Comparison of ENCODE assay signal across 2 cellular contexts in genomic region chr2:39135678-39136259, GRCh38.
A peak's percentile ranks its signal among the peaks of the same experiment; 100 is the strongest.
TF ChIP-seq lines count a peak whose summit lies in the region.

No MANE protein-coding gene starts in this region.

TF ChIP-seq in HepG2, 621 proteins besides CTCF, POLR2A, EP300 and RAD21:
- TF ChIP-seq ZNF569 (CRISPR knock-in tag; IDR thresholded peaks at IDR 0.05; ENCODE audit: borderline replicate concordance), result no peak
- TF ChIP-seq TGIF2 (CRISPR knock-in tag; IDR thresholded peaks at IDR 0.05), result no peak
- TF ChIP-seq, protein P1, sequence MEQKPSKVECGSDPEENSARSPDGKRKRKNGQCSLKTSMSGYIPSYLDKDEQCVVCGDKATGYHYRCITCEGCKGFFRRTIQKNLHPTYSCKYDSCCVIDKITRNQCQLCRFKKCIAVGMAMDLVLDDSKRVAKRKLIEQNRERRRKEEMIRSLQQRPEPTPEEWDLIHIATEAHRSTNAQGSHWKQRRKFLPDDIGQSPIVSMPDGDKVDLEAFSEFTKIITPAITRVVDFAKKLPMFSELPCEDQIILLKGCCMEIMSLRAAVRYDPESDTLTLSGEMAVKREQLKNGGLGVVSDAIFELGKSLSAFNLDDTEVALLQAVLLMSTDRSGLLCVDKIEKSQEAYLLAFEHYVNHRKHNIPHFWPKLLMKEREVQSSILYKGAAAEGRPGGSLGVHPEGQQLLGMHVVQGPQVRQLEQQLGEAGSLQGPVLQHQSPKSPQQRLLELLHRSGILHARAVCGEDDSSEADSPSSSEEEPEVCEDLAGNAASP (CRISPR knock-in tag; IDR thresholded peaks at IDR 0.05; ENCODE audit: borderline replicate concordance), result no peak
TF ChIP-seq in HepG2: peak in this region for 0.

TF ChIP-seq in K562, 482 proteins besides CTCF, POLR2A, EP300 and RAD21:
- TF ChIP-seq EGR1 (conservative IDR thresholded peaks at IDR 0.05), result peak; percentile 41; the same call in 1 of the 2 replicates
- TF ChIP-seq ILK (tag; IDR thresholded peaks at IDR 0.05; ENCODE audit: borderline replicate concordance, low read depth), result no peak
- TF ChIP-seq CUX1 (CRISPR knock-in tag; IDR thresholded peaks at IDR 0.05), result no peak
- TF ChIP-seq PKNOX1 (IDR thresholded peaks at IDR 0.05), result 0 out of 2 replicates have a peak, but pooled peaks have one; percentile 10
- TF ChIP-seq ETV1 (tag; conservative IDR thresholded peaks at IDR 0.05; ENCODE audit: low read depth), result no peak
- TF ChIP-seq FOSL1 (tag; conservative IDR thresholded peaks at IDR 0.05), result no peak
- no peak for TF ChIP-seq BDP1 (IDR thresholded peaks at IDR 0.05; ENCODE audit: insufficient read depth, insufficient read length)
- TF ChIP-seq FOXK1 (CRISPR knock-in tag; IDR thresholded peaks at IDR 0.05; ENCODE audit: borderline replicate concordance), result no peak
- no peak for TF ChIP-seq ZNF277 (CRISPR knock-in tag; IDR thresholded peaks at IDR 0.05; ENCODE audit: borderline replicate concordance)
TF ChIP-seq in K562: peak in this region for 2.
